ENCODE assay signal across 8 cellular contexts in the genomic region with DNA sequence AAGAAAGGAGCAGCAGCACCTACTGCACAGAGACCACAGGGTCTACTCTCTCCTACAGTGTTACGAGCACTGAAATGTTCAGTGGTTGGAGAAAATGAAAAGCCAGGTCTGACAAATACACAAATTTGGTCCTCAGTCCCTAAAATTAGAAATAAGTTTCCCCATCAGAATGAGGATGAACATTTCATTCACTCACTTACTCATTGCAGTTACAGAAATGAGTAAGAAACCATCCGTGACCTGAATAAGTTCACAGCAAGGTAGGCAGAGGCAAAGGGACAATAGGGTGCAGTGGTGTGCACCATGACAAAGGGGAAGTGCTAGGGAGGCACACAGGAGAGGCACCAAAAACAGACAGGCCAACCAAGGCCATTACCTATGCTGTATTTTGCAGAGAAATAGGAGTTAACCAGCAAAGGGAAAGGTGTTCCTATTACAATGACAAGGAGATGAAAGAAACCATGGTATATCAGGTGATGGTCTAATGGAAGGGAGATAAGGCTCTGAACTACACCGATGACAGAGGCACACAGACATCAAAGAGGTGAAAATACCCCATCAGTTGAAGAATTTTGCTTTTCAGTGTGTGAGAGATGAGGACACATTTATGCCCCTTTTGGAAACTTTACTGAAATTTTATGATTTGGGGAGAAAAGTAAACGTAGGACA. TPM values are rescaled to one million over a fixed set of nuclear protein-coding genes. Genes with fewer than 3 reads are reported as not detected.
DNase-seq lines count a peak whose midpoint lies in the region; ATAC-seq lines count a peak whose summit lies in the region.

No MANE protein-coding gene starts in this region.

- H3K36me3 Mint-ChIP-seq in naive thymus-derived CD8-positive, alpha-beta T cell = peaks cover 0 to 4% (median 0%) of the 10 kb centered on the region in 3 donors

- peak; percentile 76 for ATAC-seq in HG02970 (IDR thresholded peaks at IDR 0.05; ENCODE audit: low FRiP score, unreplicated experiment)
- peak; percentile 53 to 62 for ATAC-seq in naive thymus-derived CD8-positive, alpha-beta T cell

- POLR2A ChIA-PET in naive thymus-derived CD8-positive, alpha-beta T cell (lab: Charles Lee) = no interaction called here

- DNase-seq in NOMO-1 treated with DMSO at 0.1 percent for 48 hours (lab: John Stamatoyannopoulos, UW; ENCODE audit: unreplicated experiment) (peak; percentile 52), NOMO-1 treated with dmso at 0.1 percent for 144 hours (lab: John Stamatoyannopoulos, UW; ENCODE audit: unreplicated experiment) (no peak), SKM-1 treated with dmso at 0.1 percent for 144 hours (lab: John Stamatoyannopoulos, UW; ENCODE audit: unreplicated experiment) (peak; percentile 40), epidermal melanocyte (ENCODE audit: insufficient read length, low spot score) (no peak), foreskin melanocyte (no peak)
- DNase-seq in naive thymus-derived CD8-positive, alpha-beta T cell = no peak
- no peak for DNase-seq in central memory CD4-positive, alpha-beta T cell

- H3K4me1 Mint-ChIP-seq in naive thymus-derived CD8-positive, alpha-beta T cell = peaks cover 13 to 73% (median 46%) of the 10 kb centered on the region in 4 donors

- H3K4me3 Mint-ChIP-seq in naive thymus-derived CD8-positive, alpha-beta T cell = peak overlapping the region in 7 of 10 donors; percentile 8 to 73 (median 51)

- H3K27me3 Mint-ChIP-seq in naive thymus-derived CD8-positive, alpha-beta T cell = no peaks in the 10 kb centered on the region

- peak overlapping the region in 6 of 10 donors; percentile 0 to 81 (median 30) for H3K27ac Mint-ChIP-seq in naive thymus-derived CD8-positive, alpha-beta T cell

- H3K9me3 Mint-ChIP-seq in naive thymus-derived CD8-positive, alpha-beta T cell = peaks cover 0 to 2% (median 0%) of the 10 kb centered on the region in 9 donors

RNA-seq across cellular contexts. Expression of a gene that starts 29.4 kb away (rescaled TPM):
- total RNA-seq in naive thymus-derived CD8-positive, alpha-beta T cell = 1 to 10 TPM; 2.5 to 3.8 TPM
- polyA plus RNA-seq in naive thymus-derived CD8-positive, alpha-beta T cell = 10 to 100 TPM in 1 of 3 donors, 1 to 10 TPM in 2; 2.2 to 13.1 (median 2.9) TPM

Comparison
In these comparisons a context has a peak if more than half of its experiments do, and no peak if none do; other contexts are left out.
1. DNase-seq: peak in NOMO-1 treated with DMSO at 0.1 percent for 48 hours (single experiment) and SKM-1 treated with dmso at 0.1 percent for 144 hours (single experiment); none in NOMO-1 treated with dmso at 0.1 percent for 144 hours (single experiment), naive thymus-derived CD8-positive, alpha-beta T cell (0 of 10), central memory CD4-positive, alpha-beta T cell (single experiment), epidermal melanocyte (single experiment) and foreskin melanocyte (single experiment).